In genomic region chr17:57838453-57838852, GRCh38 we compare ENCODE assay signal across 1 cellular context.
TF ChIP-seq lines count a peak whose summit lies in the region.

No MANE protein-coding gene starts in this region.

TF ChIP-seq in HepG2, 621 proteins besides CTCF, POLR2A, EP300 and RAD21 (continued from another document and continues in another):
- TF ChIP-seq, protein P1, sequence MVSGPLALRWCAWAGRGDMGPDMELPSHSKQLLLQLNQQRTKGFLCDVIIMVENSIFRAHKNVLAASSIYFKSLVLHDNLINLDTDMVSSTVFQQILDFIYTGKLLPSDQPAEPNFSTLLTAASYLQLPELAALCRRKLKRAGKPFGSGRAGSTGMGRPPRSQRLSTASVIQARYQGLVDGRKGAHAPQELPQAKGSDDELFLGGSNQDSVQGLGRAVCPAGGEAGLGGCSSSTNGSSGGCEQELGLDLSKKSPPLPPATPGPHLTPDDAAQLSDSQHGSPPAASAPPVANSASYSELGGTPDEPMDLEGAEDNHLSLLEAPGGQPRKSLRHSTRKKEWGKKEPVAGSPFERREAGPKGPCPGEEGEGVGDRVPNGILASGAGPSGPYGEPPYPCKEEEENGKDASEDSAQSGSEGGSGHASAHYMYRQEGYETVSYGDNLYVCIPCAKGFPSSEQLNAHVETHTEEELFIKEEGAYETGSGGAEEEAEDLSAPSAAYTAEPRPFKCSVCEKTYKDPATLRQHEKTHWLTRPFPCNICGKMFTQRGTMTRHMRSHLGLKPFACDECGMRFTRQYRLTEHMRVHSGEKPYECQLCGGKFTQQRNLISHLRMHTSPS (CRISPR knock-in tag; IDR thresholded peaks at IDR 0.05; ENCODE audit: low read depth) = no peak
- TF ChIP-seq DMAP1 (CRISPR knock-in tag; IDR thresholded peaks at IDR 0.05) (peak; percentile 69; the same call in 1 of the 2 replicates), ZBTB42 (CRISPR knock-in tag; IDR thresholded peaks at IDR 0.05) (no peak), FOXC1 (CRISPR knock-in tag; IDR thresholded peaks at IDR 0.05; ENCODE audit: borderline replicate concordance) (no peak), ZNF251 (CRISPR knock-in tag; IDR thresholded peaks at IDR 0.05) (no peak), ETV5 (CRISPR knock-in tag; IDR thresholded peaks at IDR 0.05; ENCODE audit: borderline replicate concordance) (peak; percentile 86), CEBPG (CRISPR knock-in tag; IDR thresholded peaks at IDR 0.05) (peak; percentile 99), TFE3 (CRISPR knock-in tag; IDR thresholded peaks at IDR 0.05) (peak; percentile 60; the same call in 1 of the 2 replicates), ZMAT3 (CRISPR knock-in tag; conservative IDR thresholded peaks at IDR 0.05) (peak; percentile 61; the same call in 1 of the 2 replicates), GATA4 (IDR thresholded peaks at IDR 0.05; ENCODE audit: borderline replicate concordance, low read depth) (peak; percentile 29; the same call in 1 of the 2 replicates), POGZ (CRISPR knock-in tag; IDR thresholded peaks at IDR 0.05) (peak; percentile 77; the same call in 1 of the 2 replicates), MNT (IDR thresholded peaks at IDR 0.05) (peak; percentile 88), ZNF318 (CRISPR knock-in tag; IDR thresholded peaks at IDR 0.05) (0 out of 2 replicates have a peak, but pooled peaks have one; percentile 69), MED13 (CRISPR knock-in tag; IDR thresholded peaks at IDR 0.05) (peak; percentile 65; the same call in 1 of the 2 replicates), ZNF276 (CRISPR knock-in tag; IDR thresholded peaks at IDR 0.05; ENCODE audit: low read depth) (no peak), PHF5A (CRISPR knock-in tag; IDR thresholded peaks at IDR 0.05; ENCODE audit: low read depth, unreplicated experiment) (no peak), RXRA (CRISPR knock-in tag; IDR thresholded peaks at IDR 0.05) (peak; percentile 89; the same call in 1 of the 2 replicates), ZNF775 (CRISPR knock-in tag; IDR thresholded peaks at IDR 0.05; ENCODE audit: borderline replicate concordance) (peak; percentile 78; the same call in 1 of the 2 replicates), PHF21A (CRISPR knock-in tag; IDR thresholded peaks at IDR 0.05) (peak; percentile 81), ZKSCAN1 (IDR thresholded peaks at IDR 0.05; ENCODE audit: low read length) (no peak), NR3C1 (CRISPR knock-in tag; IDR thresholded peaks at IDR 0.05) (no peak)
- TF ChIP-seq, protein P2, sequence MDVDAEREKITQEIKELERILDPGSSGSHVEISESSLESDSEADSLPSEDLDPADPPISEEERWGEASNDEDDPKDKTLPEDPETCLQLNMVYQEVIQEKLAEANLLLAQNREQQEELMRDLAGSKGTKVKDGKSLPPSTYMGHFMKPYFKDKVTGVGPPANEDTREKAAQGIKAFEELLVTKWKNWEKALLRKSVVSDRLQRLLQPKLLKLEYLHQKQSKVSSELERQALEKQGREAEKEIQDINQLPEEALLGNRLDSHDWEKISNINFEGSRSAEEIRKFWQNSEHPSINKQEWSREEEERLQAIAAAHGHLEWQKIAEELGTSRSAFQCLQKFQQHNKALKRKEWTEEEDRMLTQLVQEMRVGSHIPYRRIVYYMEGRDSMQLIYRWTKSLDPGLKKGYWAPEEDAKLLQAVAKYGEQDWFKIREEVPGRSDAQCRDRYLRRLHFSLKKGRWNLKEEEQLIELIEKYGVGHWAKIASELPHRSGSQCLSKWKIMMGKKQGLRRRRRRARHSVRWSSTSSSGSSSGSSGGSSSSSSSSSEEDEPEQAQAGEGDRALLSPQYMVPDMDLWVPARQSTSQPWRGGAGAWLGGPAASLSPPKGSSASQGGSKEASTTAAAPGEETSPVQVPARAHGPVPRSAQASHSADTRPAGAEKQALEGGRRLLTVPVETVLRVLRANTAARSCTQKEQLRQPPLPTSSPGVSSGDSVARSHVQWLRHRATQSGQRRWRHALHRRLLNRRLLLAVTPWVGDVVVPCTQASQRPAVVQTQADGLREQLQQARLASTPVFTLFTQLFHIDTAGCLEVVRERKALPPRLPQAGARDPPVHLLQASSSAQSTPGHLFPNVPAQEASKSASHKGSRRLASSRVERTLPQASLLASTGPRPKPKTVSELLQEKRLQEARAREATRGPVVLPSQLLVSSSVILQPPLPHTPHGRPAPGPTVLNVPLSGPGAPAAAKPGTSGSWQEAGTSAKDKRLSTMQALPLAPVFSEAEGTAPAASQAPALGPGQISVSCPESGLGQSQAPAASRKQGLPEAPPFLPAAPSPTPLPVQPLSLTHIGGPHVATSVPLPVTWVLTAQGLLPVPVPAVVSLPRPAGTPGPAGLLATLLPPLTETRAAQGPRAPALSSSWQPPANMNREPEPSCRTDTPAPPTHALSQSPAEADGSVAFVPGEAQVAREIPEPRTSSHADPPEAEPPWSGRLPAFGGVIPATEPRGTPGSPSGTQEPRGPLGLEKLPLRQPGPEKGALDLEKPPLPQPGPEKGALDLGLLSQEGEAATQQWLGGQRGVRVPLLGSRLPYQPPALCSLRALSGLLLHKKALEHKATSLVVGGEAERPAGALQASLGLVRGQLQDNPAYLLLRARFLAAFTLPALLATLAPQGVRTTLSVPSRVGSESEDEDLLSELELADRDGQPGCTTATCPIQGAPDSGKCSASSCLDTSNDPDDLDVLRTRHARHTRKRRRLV (CRISPR knock-in tag; IDR thresholded peaks at IDR 0.05) = 0 out of 2 replicates have a peak, but pooled peaks have one; percentile 55
- TF ChIP-seq, protein P3, sequence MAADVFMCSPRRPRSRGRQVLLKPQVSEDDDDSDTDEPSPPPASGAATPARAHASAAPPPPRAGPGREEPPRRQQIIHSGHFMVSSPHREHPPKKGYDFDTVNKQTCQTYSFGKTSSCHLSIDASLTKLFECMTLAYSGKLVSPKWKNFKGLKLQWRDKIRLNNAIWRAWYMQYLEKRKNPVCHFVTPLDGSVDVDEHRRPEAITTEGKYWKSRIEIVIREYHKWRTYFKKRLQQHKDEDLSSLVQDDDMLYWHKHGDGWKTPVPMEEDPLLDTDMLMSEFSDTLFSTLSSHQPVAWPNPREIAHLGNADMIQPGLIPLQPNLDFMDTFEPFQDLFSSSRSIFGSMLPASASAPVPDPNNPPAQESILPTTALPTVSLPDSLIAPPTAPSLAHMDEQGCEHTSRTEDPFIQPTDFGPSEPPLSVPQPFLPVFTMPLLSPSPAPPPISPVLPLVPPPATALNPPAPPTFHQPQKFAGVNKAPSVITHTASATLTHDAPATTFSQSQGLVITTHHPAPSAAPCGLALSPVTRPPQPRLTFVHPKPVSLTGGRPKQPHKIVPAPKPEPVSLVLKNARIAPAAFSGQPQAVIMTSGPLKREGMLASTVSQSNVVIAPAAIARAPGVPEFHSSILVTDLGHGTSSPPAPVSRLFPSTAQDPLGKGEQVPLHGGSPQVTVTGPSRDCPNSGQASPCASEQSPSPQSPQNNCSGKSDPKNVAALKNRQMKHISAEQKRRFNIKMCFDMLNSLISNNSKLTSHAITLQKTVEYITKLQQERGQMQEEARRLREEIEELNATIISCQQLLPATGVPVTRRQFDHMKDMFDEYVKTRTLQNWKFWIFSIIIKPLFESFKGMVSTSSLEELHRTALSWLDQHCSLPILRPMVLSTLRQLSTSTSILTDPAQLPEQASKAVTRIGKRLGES (CRISPR knock-in tag; IDR thresholded peaks at IDR 0.05; ENCODE audit: borderline replicate concordance) = no peak
- TF ChIP-seq, protein P4, sequence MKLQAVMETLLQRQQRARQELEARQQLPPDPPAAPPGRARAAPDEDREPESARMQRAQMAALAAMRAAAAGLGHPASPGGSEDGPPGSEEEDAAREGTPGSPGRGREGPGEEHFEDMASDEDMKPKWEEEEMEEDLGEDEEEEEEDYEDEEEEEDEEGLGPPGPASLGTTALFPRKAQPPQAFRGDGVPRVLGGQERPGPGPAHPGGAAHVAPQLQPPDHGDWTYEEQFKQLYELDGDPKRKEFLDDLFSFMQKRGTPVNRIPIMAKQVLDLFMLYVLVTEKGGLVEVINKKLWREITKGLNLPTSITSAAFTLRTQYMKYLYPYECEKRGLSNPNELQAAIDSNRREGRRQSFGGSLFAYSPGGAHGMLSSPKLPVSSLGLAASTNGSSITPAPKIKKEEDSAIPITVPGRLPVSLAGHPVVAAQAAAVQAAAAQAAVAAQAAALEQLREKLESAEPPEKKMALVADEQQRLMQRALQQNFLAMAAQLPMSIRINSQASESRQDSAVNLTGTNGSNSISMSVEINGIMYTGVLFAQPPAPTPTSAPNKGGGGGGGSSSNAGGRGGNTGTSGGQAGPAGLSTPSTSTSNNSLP (IDR thresholded peaks at IDR 0.05; ENCODE audit: low read depth, low read length) = peak; percentile 75
